1 cellular context compared by ENCODE assay signal in the genomic region with DNA sequence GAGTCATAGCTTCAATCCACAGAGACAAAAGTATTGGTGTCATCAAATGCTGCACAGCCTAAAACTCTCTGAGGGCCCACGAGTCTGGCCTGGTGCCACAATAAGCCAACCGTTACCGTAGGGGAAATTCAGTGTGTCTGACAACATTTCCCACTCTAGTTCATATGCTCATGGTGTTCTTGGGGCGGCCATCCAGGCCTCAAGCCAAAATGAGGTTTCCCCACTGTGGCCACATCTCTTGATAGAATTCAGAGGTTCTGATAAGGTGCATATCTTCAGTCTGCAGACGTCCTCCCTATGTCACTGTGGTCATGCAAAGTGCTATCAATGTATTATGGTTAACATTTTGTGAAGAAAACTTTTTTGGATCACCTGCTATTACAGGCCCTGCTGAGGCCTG.
TF ChIP-seq lines count a peak whose summit lies in the region.

No MANE protein-coding gene starts in this region.

TF ChIP-seq in K562, 482 proteins besides CTCF, POLR2A, EP300 and RAD21 (continued from another document and continues in another):
- TF ChIP-seq, protein P1, sequence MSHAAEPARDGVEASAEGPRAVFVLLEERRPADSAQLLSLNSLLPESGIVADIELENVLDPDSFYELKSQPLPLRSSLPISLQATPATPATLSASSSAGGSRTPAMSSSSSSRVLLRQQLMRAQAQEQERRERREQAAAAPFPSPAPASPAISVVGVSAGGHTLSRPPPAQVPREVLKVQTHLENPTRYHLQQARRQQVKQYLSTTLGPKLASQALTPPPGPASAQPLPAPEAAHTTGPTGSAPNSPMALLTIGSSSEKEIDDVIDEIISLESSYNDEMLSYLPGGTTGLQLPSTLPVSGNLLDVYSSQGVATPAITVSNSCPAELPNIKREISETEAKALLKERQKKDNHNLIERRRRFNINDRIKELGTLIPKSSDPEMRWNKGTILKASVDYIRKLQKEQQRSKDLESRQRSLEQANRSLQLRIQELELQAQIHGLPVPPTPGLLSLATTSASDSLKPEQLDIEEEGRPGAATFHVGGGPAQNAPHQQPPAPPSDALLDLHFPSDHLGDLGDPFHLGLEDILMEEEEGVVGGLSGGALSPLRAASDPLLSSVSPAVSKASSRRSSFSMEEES (CRISPR knock-in tag; IDR thresholded peaks at IDR 0.05): no peak
- TF ChIP-seq SMAD1 (IDR thresholded peaks at IDR 0.05; ENCODE audit: low read depth, low read length, partially characterized antibody): no peak
- no peak for TF ChIP-seq HDAC6 (IDR thresholded peaks at IDR 0.05; ENCODE audit: low read depth, low read length)
- TF ChIP-seq, protein P2, sequence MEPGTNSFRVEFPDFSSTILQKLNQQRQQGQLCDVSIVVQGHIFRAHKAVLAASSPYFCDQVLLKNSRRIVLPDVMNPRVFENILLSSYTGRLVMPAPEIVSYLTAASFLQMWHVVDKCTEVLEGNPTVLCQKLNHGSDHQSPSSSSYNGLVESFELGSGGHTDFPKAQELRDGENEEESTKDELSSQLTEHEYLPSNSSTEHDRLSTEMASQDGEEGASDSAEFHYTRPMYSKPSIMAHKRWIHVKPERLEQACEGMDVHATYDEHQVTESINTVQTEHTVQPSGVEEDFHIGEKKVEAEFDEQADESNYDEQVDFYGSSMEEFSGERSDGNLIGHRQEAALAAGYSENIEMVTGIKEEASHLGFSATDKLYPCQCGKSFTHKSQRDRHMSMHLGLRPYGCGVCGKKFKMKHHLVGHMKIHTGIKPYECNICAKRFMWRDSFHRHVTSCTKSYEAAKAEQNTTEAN (CRISPR knock-in tag; IDR thresholded peaks at IDR 0.05): no peak
- no peak for TF ChIP-seq KAT2B (IDR thresholded peaks at IDR 0.05; ENCODE audit: low read depth, low read length)
- no peak for TF ChIP-seq ZNF764 (CRISPR knock-in tag; IDR thresholded peaks at IDR 0.05; ENCODE audit: low read depth)
- TF ChIP-seq ZNF324 (CRISPR knock-in tag; IDR thresholded peaks at IDR 0.05): no peak
- TF ChIP-seq, protein P3, sequence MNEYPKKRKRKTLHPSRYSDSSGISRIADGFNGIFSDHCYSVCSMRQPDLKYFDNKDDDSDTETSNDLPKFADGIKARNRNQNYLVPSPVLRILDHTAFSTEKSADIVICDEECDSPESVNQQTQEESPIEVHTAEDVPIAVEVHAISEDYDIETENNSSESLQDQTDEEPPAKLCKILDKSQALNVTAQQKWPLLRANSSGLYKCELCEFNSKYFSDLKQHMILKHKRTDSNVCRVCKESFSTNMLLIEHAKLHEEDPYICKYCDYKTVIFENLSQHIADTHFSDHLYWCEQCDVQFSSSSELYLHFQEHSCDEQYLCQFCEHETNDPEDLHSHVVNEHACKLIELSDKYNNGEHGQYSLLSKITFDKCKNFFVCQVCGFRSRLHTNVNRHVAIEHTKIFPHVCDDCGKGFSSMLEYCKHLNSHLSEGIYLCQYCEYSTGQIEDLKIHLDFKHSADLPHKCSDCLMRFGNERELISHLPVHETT (CRISPR knock-in tag; conservative IDR thresholded peaks at IDR 0.05 in 1 of 2, IDR thresholded peaks at IDR 0.05 in 1 of 2): peak in 1 of 2 experiments; percentile 81; a peak in 2 of 4 replicates
- no peak for TF ChIP-seq ZKSCAN1 (IDR thresholded peaks at IDR 0.05; ENCODE audit: low read depth, low read length)
- peak; percentile 89 for TF ChIP-seq ZNF175 (CRISPR knock-in tag; IDR thresholded peaks at IDR 0.05; ENCODE audit: low read depth)
- TF ChIP-seq ZNF121 (CRISPR knock-in tag; conservative IDR thresholded peaks at IDR 0.05): no peak
- TF ChIP-seq ATF1 (CRISPR knock-in tag; IDR thresholded peaks at IDR 0.05): no peak
- TF ChIP-seq ATF1 (tag; IDR thresholded peaks at IDR 0.05): peak; percentile 57; the same call in 1 of the 2 replicates
- TF ChIP-seq, protein P4, sequence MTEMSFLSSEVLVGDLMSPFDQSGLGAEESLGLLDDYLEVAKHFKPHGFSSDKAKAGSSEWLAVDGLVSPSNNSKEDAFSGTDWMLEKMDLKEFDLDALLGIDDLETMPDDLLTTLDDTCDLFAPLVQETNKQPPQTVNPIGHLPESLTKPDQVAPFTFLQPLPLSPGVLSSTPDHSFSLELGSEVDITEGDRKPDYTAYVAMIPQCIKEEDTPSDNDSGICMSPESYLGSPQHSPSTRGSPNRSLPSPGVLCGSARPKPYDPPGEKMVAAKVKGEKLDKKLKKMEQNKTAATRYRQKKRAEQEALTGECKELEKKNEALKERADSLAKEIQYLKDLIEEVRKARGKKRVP (CRISPR knock-in tag; IDR thresholded peaks at IDR 0.05): peak; percentile 80
- TF ChIP-seq ZNF12 (CRISPR knock-in tag; IDR thresholded peaks at IDR 0.05): no peak
- TF ChIP-seq, protein P5, sequence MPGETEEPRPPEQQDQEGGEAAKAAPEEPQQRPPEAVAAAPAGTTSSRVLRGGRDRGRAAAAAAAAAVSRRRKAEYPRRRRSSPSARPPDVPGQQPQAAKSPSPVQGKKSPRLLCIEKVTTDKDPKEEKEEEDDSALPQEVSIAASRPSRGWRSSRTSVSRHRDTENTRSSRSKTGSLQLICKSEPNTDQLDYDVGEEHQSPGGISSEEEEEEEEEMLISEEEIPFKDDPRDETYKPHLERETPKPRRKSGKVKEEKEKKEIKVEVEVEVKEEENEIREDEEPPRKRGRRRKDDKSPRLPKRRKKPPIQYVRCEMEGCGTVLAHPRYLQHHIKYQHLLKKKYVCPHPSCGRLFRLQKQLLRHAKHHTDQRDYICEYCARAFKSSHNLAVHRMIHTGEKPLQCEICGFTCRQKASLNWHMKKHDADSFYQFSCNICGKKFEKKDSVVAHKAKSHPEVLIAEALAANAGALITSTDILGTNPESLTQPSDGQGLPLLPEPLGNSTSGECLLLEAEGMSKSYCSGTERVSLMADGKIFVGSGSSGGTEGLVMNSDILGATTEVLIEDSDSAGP (CRISPR knock-in tag; IDR thresholded peaks at IDR 0.05): no peak
- 0 out of 2 replicates have a peak, but pooled peaks have one; percentile 25 for TF ChIP-seq TCF3 (CRISPR knock-in tag; IDR thresholded peaks at IDR 0.05)
- peak in 1 of 2 experiments; percentile 74; a peak in 2 of 4 replicates for TF ChIP-seq MAZ (CRISPR knock-in tag; conservative IDR thresholded peaks at IDR 0.05 in 1 of 2, IDR thresholded peaks at IDR 0.05 in 1 of 2)
- no peak for TF ChIP-seq MED1 (CRISPR knock-in tag; IDR thresholded peaks at IDR 0.05; ENCODE audit: borderline replicate concordance)
- TF ChIP-seq MEIS2 (IDR thresholded peaks at IDR 0.05; ENCODE audit: partially characterized antibody): no peak
- no peak for TF ChIP-seq ZBTB1 (CRISPR knock-in tag; IDR thresholded peaks at IDR 0.05; ENCODE audit: borderline replicate concordance, low read depth)
- no peak for TF ChIP-seq TCF7 (IDR thresholded peaks at IDR 0.05; ENCODE audit: borderline replicate concordance)
- TF ChIP-seq ZNF507 (tag; conservative IDR thresholded peaks at IDR 0.05): no peak
- TF ChIP-seq ZNF143 (CRISPR knock-in tag; IDR thresholded peaks at IDR 0.05): no peak
- no peak for TF ChIP-seq MYBL2 (IDR thresholded peaks at IDR 0.05; ENCODE audit: low read depth)
- no peak for TF ChIP-seq MYBL2 (CRISPR knock-in tag; IDR thresholded peaks at IDR 0.05; ENCODE audit: borderline replicate concordance)
- TF ChIP-seq ZNF133 (CRISPR knock-in tag; IDR thresholded peaks at IDR 0.05): no peak
- TF ChIP-seq, protein P6, sequence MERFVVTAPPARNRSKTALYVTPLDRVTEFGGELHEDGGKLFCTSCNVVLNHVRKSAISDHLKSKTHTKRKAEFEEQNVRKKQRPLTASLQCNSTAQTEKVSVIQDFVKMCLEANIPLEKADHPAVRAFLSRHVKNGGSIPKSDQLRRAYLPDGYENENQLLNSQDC (CRISPR knock-in tag; IDR thresholded peaks at IDR 0.05): no peak
- no peak for TF ChIP-seq ZNF165 (CRISPR knock-in tag; IDR thresholded peaks at IDR 0.05; ENCODE audit: borderline replicate concordance)
- TF ChIP-seq SNIP1 (IDR thresholded peaks at IDR 0.05; ENCODE audit: low read depth): no peak
- TF ChIP-seq, protein P7, sequence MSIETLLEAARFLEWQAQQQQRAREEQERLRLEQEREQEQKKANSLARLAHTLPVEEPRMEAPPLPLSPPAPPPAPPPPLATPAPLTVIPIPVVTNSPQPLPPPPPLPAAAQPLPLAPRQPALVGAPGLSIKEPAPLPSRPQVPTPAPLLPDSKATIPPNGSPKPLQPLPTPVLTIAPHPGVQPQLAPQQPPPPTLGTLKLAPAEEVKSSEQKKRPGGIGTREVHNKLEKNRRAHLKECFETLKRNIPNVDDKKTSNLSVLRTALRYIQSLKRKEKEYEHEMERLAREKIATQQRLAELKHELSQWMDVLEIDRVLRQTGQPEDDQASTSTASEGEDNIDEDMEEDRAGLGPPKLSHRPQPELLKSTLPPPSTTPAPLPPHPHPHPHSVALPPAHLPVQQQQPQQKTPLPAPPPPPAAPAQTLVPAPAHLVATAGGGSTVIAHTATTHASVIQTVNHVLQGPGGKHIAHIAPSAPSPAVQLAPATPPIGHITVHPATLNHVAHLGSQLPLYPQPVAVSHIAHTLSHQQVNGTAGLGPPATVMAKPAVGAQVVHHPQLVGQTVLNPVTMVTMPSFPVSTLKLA (conservative IDR thresholded peaks at IDR 0.05): no peak
- TF ChIP-seq TAF9B (IDR thresholded peaks at IDR 0.05; ENCODE audit: partially characterized antibody): no peak
- TF ChIP-seq ZNF584 (CRISPR knock-in tag; IDR thresholded peaks at IDR 0.05; ENCODE audit: low read depth): 0 out of 2 replicates have a peak, but pooled peaks have one; percentile 47
- TF ChIP-seq JUND (IDR thresholded peaks at IDR 0.05; ENCODE audit: borderline replicate concordance, low read depth, low read length): peak; percentile 23; the same call in 1 of the 2 replicates
- TF ChIP-seq JUND (tag; IDR thresholded peaks at IDR 0.05; ENCODE audit: borderline replicate concordance, low read depth, low read length): no peak; the same call in 2 of the 3 replicates
- no peak for TF ChIP-seq ZNF197 (CRISPR knock-in tag; IDR thresholded peaks at IDR 0.05; ENCODE audit: low read depth)
- TF ChIP-seq ZNF717 (CRISPR knock-in tag; IDR thresholded peaks at IDR 0.05): no peak
- TF ChIP-seq SMAD2 (IDR thresholded peaks at IDR 0.05; ENCODE audit: low read depth, low read length): no peak
- peak; percentile 50; the same call in 1 of the 2 replicates for TF ChIP-seq RNF2 (IDR thresholded peaks at IDR 0.05)
- TF ChIP-seq ZKSCAN3 (CRISPR knock-in tag; IDR thresholded peaks at IDR 0.05): no peak
- peak in 1 of 2 experiments; percentile 78; a peak in 1 of 4 replicates for TF ChIP-seq TEAD1 (CRISPR knock-in tag; IDR thresholded peaks at IDR 0.05)
- no peak for TF ChIP-seq ZNF311 (CRISPR knock-in tag; IDR thresholded peaks at IDR 0.05)
- no peak for TF ChIP-seq MYC (IDR thresholded peaks at IDR 0.05; ENCODE audit: low read depth, low read length)
- no peak for TF ChIP-seq MYC (CRISPR knock-in tag; IDR thresholded peaks at IDR 0.05; ENCODE audit: borderline replicate concordance, low read depth)
- no peak for TF ChIP-seq YY1 (IDR thresholded peaks at IDR 0.05; ENCODE audit: borderline replicate concordance in 1 of 3, control insufficient read depth in 1 of 3, extremely low read depth in 1 of 3, insufficient read depth in 3 of 3, insufficient read length in 1 of 3, insufficient replicate concordance in 2 of 3, low read depth in 1 of 3, low read length in 2 of 3)
- no peak for TF ChIP-seq IFI16 (CRISPR knock-in tag; IDR thresholded peaks at IDR 0.05)
- no peak for TF ChIP-seq KAT8 (IDR thresholded peaks at IDR 0.05; ENCODE audit: low read depth)
- TF ChIP-seq SLC30A9 (CRISPR knock-in tag; IDR thresholded peaks at IDR 0.05): no peak
- no peak for TF ChIP-seq NCOA1 (IDR thresholded peaks at IDR 0.05; ENCODE audit: low read depth)
- no peak for TF ChIP-seq MAFG (tag; conservative IDR thresholded peaks at IDR 0.05)
- TF ChIP-seq RBM15 (IDR thresholded peaks at IDR 0.05; ENCODE audit: insufficient read depth, low read length): no peak
- no peak for TF ChIP-seq ZEB2 (IDR thresholded peaks at IDR 0.05)
- TF ChIP-seq, protein P8, sequence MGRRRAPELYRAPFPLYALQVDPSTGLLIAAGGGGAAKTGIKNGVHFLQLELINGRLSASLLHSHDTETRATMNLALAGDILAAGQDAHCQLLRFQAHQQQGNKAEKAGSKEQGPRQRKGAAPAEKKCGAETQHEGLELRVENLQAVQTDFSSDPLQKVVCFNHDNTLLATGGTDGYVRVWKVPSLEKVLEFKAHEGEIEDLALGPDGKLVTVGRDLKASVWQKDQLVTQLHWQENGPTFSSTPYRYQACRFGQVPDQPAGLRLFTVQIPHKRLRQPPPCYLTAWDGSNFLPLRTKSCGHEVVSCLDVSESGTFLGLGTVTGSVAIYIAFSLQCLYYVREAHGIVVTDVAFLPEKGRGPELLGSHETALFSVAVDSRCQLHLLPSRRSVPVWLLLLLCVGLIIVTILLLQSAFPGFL (CRISPR knock-in tag; IDR thresholded peaks at IDR 0.05): no peak
- TF ChIP-seq NFE2 (IDR thresholded peaks at IDR 0.05; ENCODE audit: low read depth): no peak
- no peak for TF ChIP-seq LEF1 (IDR thresholded peaks at IDR 0.05)
- TF ChIP-seq ZC3H4 (CRISPR knock-in tag; IDR thresholded peaks at IDR 0.05; ENCODE audit: borderline replicate concordance): no peak
- TF ChIP-seq ARID1B (IDR thresholded peaks at IDR 0.05): peak; percentile 77; the same call in 1 of the 2 replicates
- TF ChIP-seq SRSF1 (IDR thresholded peaks at IDR 0.05; ENCODE audit: low read depth, low read length): no peak
- no peak for TF ChIP-seq ETV1 (tag; conservative IDR thresholded peaks at IDR 0.05; ENCODE audit: low read depth)
- TF ChIP-seq CEBPG (CRISPR knock-in tag; IDR thresholded peaks at IDR 0.05): no peak
- no peak for TF ChIP-seq CEBPG (tag; conservative IDR thresholded peaks at IDR 0.05 in 1 of 2, IDR thresholded peaks at IDR 0.05 in 1 of 2)
- TF ChIP-seq, protein P9, sequence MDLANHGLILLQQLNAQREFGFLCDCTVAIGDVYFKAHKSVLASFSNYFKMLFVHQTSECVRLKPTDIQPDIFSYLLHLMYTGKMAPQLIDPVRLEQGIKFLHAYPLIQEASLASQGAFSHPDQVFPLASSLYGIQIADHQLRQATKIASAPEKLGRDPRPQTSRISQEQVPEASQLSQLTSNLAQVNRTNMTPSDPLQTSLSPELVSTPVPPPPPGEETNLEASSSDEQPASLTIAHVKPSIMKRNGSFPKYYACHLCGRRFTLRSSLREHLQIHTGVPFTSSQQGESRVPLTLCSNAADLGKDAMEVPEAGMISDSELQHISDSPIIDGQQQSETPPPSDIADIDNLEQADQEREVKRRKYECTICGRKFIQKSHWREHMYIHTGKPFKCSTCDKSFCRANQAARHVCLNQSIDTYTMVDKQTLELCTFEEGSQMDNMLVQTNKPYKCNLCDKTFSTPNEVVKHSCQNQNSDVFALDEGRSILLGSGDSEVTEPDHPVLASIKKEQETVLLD (IDR thresholded peaks at IDR 0.05): no peak
- TF ChIP-seq KLF16 (IDR thresholded peaks at IDR 0.05): peak; percentile 77; the same call in 1 of the 2 replicates
- no peak for TF ChIP-seq BRF1 (IDR thresholded peaks at IDR 0.05; ENCODE audit: borderline replicate concordance, extremely low read depth, insufficient read length)
- TF ChIP-seq POLR2G (IDR thresholded peaks at IDR 0.05; ENCODE audit: low read depth, low read length): no peak
- TF ChIP-seq ESRRA (IDR thresholded peaks at IDR 0.05; ENCODE audit: borderline replicate concordance, low read depth): peak; percentile 52; the same call in 1 of the 2 replicates
